In genomic region chr11:10654211-10655150, GRCh38 we compare ENCODE assay signal across 1 cellular context.
TF ChIP-seq lines count a peak whose summit lies in the region.

No MANE protein-coding gene starts in this region.

TF ChIP-seq in GM23338, 12 proteins besides CTCF, POLR2A, EP300 and RAD21 (continued from another document):
- no peak for TF ChIP-seq ZNF462 (CRISPR knock-in tag; IDR thresholded peaks at IDR 0.05)
- TF ChIP-seq EZH2phosphoT487 (IDR thresholded peaks at IDR 0.05; ENCODE audit: unreplicated experiment): no peak
- TF ChIP-seq REST (IDR thresholded peaks at IDR 0.05; ENCODE audit: unreplicated experiment): no peak
- no peak for TF ChIP-seq ZNF114 (CRISPR knock-in tag; IDR thresholded peaks at IDR 0.05)
- TF ChIP-seq POLR2AphosphoS5 (IDR thresholded peaks at IDR 0.05; ENCODE audit: low read depth): no peak
- TF ChIP-seq CREB1 (CRISPR knock-in tag; IDR thresholded peaks at IDR 0.05; ENCODE audit: low read depth): no peak
- no peak for TF ChIP-seq EZH2 (IDR thresholded peaks at IDR 0.05; ENCODE audit: low read depth, unreplicated experiment)
- TF ChIP-seq ETS1 (IDR thresholded peaks at IDR 0.05): no peak
- TF ChIP-seq ZNF331 (CRISPR knock-in tag; IDR thresholded peaks at IDR 0.05; ENCODE audit: low read depth): no peak
- no peak for TF ChIP-seq STAT1 (IDR thresholded peaks at IDR 0.05; ENCODE audit: unreplicated experiment)
- TF ChIP-seq NANOG (IDR thresholded peaks at IDR 0.05; ENCODE audit: borderline replicate concordance): no peak
TF ChIP-seq in GM23338: peak in this region for 0.
